In genomic region chr3:153055779-153056178, GRCh38 we compare ENCODE assay signal across 1 cellular context.
A peak's percentile ranks its signal among the peaks of the same experiment; 100 is the strongest.
TF ChIP-seq lines count a peak whose summit lies in the region.

No MANE protein-coding gene starts in this region.

TF ChIP-seq in K562, 482 proteins besides CTCF, POLR2A, EP300 and RAD21:
- no peak for TF ChIP-seq RNF219 (CRISPR knock-in tag; IDR thresholded peaks at IDR 0.05)
- no peak for TF ChIP-seq E2F1 (CRISPR knock-in tag; IDR thresholded peaks at IDR 0.05)
- no peak for TF ChIP-seq MAZ (CRISPR knock-in tag; conservative IDR thresholded peaks at IDR 0.05 in 1 of 2, IDR thresholded peaks at IDR 0.05 in 1 of 2)
- no peak for TF ChIP-seq SNAPC5 (CRISPR knock-in tag; IDR thresholded peaks at IDR 0.05)
- TF ChIP-seq KDM1A (IDR thresholded peaks at IDR 0.05) = peak in 1 of 2 experiments; percentile 70; a peak in 1 of 4 replicates
- peak; percentile 31 for TF ChIP-seq PCBP2 (IDR thresholded peaks at IDR 0.05; ENCODE audit: low read depth, low read length, poor library complexity, severe bottlenecking)
- peak; percentile 63 for TF ChIP-seq HNRNPK (IDR thresholded peaks at IDR 0.05; ENCODE audit: low read depth, low read length, poor library complexity, severe bottlenecking)
